19 cellular contexts compared by ENCODE assay signal in genomic region chr2:217090884-217091283, GRCh38.
"Had no signal": no experiment of that assay in that cellular context is flagged by ENCODE, and none has a peak within 500 bp of the region (broad histone marks: within the 10 kb centered on the region; RNA-seq: fewer than 3 reads in every experiment).

No MANE protein-coding gene starts in this region.

- H3K79me2 ChIP-seq: hepatocyte had no signal

- H3K36me3 ChIP-seq: transverse colon, uterus had no signal

- H3K27me3 ChIP-seq: hepatocyte, transverse colon, uterus had no signal

- ATAC-seq: naive thymus-derived CD4-positive, alpha-beta T cell; sciatic nerve had no signal

- H3K9me3 Mint-ChIP-seq: activated T-helper 17 cell treated with anti-CD3 and anti-CD28 coated beads, Interleukin-2, amount 50 U/mL, for 72 hours; naive thymus-derived CD4-positive, alpha-beta T cell had no signal

- DNase-seq: activated naive CD4-positive, alpha-beta T cell treated with Interleukin-2 at 50 U/mL for 16 hours; anterior cingulate cortex; caudate nucleus; dorsolateral prefrontal cortex; foreskin fibroblast; mesendoderm; naive thymus-derived CD4-positive, alpha-beta T cell; nucleus accumbens; stimulated activated CD4-positive, alpha-beta T cell treated with anti-CD3 and anti-CD28 coated beads, Interleukin-4, amount 100 ng/mL, for 4 hours; stimulated activated naive CD4-positive, alpha-beta T cell treated with Interleukin-2 at 50 U/mL for 16 hours; T-helper 1 cell; T-helper 9 cell; transverse colon; uterus had no signal

- H3K27ac Mint-ChIP-seq: activated T-helper 17 cell treated with anti-CD3 and anti-CD28 coated beads, Interleukin-2, amount 50 U/mL, for 72 hours had no signal

- H3K4me3 Mint-ChIP-seq: brain had no signal

- H3K4me3 ChIP-seq: hepatocyte, transverse colon, uterus had no signal

- H3K36me3 Mint-ChIP-seq: brain; naive thymus-derived CD4-positive, alpha-beta T cell had no signal

- H3K27ac ChIP-seq: dorsolateral prefrontal cortex, epithelial cell of prostate, hepatocyte had no signal

- H3K9me3 ChIP-seq: transverse colon, uterus had no signal

- H3K27me3 Mint-ChIP-seq: brain had no signal

- H3K4me1 ChIP-seq: uterus had no signal
